ENCODE assay signal across 9 cellular contexts in the genomic region with DNA sequence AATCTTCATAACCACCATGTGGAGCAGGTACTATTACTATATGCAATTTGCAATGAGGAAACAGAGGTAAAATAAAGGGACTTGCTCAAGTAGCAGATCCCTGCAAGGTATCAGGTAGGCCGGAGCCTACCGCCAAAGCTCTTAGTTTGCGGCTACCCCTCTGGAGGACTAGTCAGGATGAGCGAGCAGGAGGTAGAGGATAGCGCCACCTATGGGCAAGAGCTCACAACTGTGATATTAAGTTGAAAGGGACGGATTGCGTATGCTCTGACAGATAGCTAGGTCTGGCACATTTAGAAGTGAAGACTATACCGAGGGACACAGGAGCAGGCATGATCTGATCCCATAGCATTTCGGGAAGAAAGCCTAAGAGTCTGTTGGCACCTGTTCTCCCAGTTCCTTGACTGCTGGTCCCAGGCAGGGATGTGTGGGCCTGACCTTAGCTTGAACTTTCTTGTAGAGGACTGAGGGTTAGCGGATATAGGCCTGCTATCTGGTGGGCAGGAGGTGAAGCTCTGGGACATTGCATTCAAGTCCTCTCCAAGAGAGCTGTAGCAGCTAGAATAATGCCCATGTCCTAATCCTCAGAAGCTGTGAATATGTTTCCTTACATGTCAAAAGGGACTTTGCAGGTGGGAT. TPM values are rescaled to one million over a fixed set of nuclear protein-coding genes. Genes with fewer than 3 reads are reported as not detected.
DNase-seq lines count a peak whose midpoint lies in the region; ATAC-seq and TF ChIP-seq lines count a peak whose summit lies in the region.
"Had no signal": no experiment of that assay in that cellular context is flagged by ENCODE, and none has a peak within 500 bp of the region (broad histone marks: within the 10 kb centered on the region; RNA-seq: fewer than 3 reads in every experiment).

No MANE protein-coding gene starts in this region.

- H3K36me3 Mint-ChIP-seq in endodermal cell (ENCODE audit: low read depth): no peaks in the 10 kb centered on the region
- H3K36me3 Mint-ChIP-seq in CD8-positive, alpha-beta memory T cell: no peaks in the 10 kb centered on the region

- no peak overlapping the region for H3K9ac ChIP-seq in endodermal cell (ENCODE audit: extremely low read depth, low read length, poor library complexity, severe bottlenecking)

- H3K9me3 Mint-ChIP-seq in endodermal cell: peaks cover 7% of the 10 kb centered on the region
- no peaks in the 10 kb centered on the region for H3K9me3 Mint-ChIP-seq in CD8-positive, alpha-beta memory T cell
- H3K9me3 Mint-ChIP-seq: stimulated activated naive CD8-positive, alpha-beta T cell treated with anti-CD3 and anti-CD28 coated beads, Interleukin-15, Interleukin-2, amounts not matched to agents 100 ng/mL and 50 ng/mL, for 24 hours had no signal

- peak; percentile 9 to 11 for DNase-seq in stimulated activated CD4-positive, alpha-beta T cell treated with anti-CD3 and anti-CD28 coated beads, Interleukin-15, amount 100 ng/mL, for 48 hours (ENCODE audit: low read depth in 2 of 2)
- no peak for DNase-seq in stimulated activated CD4-positive, alpha-beta T cell treated with anti-CD3 and anti-CD28 coated beads, Interleukin-12 subunit alpha, Interleukin-12 subunit beta, amount 100 ng/mL, for 4 hours
- DNase-seq in RKO (ENCODE audit: low spot score) (peak; percentile 33), endodermal cell (peak; percentile 96), smooth muscle cell of the brain vasculature (ENCODE audit: low read depth, low spot score) (peak; percentile 1), HuH-7.5 (ENCODE audit: low spot score) (no peak)
- DNase-seq in CD8-positive, alpha-beta memory T cell: no peak

- H3K27me3 Mint-ChIP-seq in endodermal cell (ENCODE audit: insufficient read depth): no peaks in the 10 kb centered on the region
- peaks cover 7 to 19% of the 10 kb centered on the region in 2 donors for H3K27me3 Mint-ChIP-seq in CD8-positive, alpha-beta memory T cell

- no peak overlapping the region for H3K27ac ChIP-seq in endodermal cell (ENCODE audit: low read depth, low read length)
- no peak overlapping the region for H3K27ac ChIP-seq in CD8-positive, alpha-beta memory T cell (ENCODE audit: low read depth, low read length)

- no peaks in the 10 kb centered on the region for H3K27me3 ChIP-seq in endodermal cell (ENCODE audit: control insufficient read depth, insufficient read depth, low read length, poor library complexity, severe bottlenecking)
- H3K27me3 ChIP-seq in CD8-positive, alpha-beta memory T cell (ENCODE audit: insufficient read depth, low read length, poor library complexity, severe bottlenecking): no peaks in the 10 kb centered on the region

- H3K9me3 ChIP-seq in endodermal cell (ENCODE audit: control insufficient read depth, low read length): peaks cover 5% of the 10 kb centered on the region
- no peaks in the 10 kb centered on the region for H3K9me3 ChIP-seq in CD8-positive, alpha-beta memory T cell (ENCODE audit: low read length)

- no peaks in the 10 kb centered on the region for H3K4me1 ChIP-seq in endodermal cell (ENCODE audit: control insufficient read depth, insufficient read depth, low read length)
- no peaks in the 10 kb centered on the region for H3K4me1 ChIP-seq in CD8-positive, alpha-beta memory T cell (ENCODE audit: insufficient read depth, low read length)

- no peaks in the 10 kb centered on the region for H3K36me3 ChIP-seq in endodermal cell (ENCODE audit: control insufficient read depth, insufficient read depth, low read length)
- no peaks in the 10 kb centered on the region for H3K36me3 ChIP-seq in CD8-positive, alpha-beta memory T cell (ENCODE audit: insufficient read depth, low read length)

- no peak overlapping the region for H3K27ac Mint-ChIP-seq in endodermal cell
- H3K27ac Mint-ChIP-seq in CD8-positive, alpha-beta memory T cell: no peak overlapping the region
- H3K27ac Mint-ChIP-seq: stimulated activated naive CD8-positive, alpha-beta T cell treated with anti-CD3 and anti-CD28 coated beads, Interleukin-15, Interleukin-2, amounts not matched to agents 100 ng/mL and 50 ng/mL, for 24 hours had no signal

- POLR2A ChIA-PET in CD8-positive, alpha-beta memory T cell (lab: Charles Lee): no interaction called here

- peak; percentile 77 for ATAC-seq in HG03025 (IDR thresholded peaks at IDR 0.05; ENCODE audit: low FRiP score, unreplicated experiment)

- WGBS in endodermal cell (ENCODE audit: insufficient coverage in 1 of 2, insufficient read length in 1 of 2), 2 experiments: 42 to 54% methylated on average over 10 of the region's 10 CpGs

- CTCF ChIA-PET in CD8-positive, alpha-beta memory T cell (lab: Charles Lee): interaction anchor here (1.1 to 1.2 kb wide), 2 partner anchors 13 to 60 kb away, joined by 3 read pairs; no protein-coding TSS in a partner anchor

- peak; percentile 94 for TF ChIP-seq CTCF in endodermal cell (conservative IDR thresholded peaks at IDR 0.05)

- H3K4me3 ChIP-seq in endodermal cell (ENCODE audit: low read length): no peak overlapping the region
- no peak overlapping the region for H3K4me3 ChIP-seq in CD8-positive, alpha-beta memory T cell (ENCODE audit: low read length)

- no peak overlapping the region for H3K4me3 Mint-ChIP-seq in endodermal cell
- H3K4me3 Mint-ChIP-seq in CD8-positive, alpha-beta memory T cell: no peak overlapping the region
- H3K4me3 Mint-ChIP-seq: stimulated activated naive CD8-positive, alpha-beta T cell treated with anti-CD3 and anti-CD28 coated beads, Interleukin-15, Interleukin-2, amounts not matched to agents 100 ng/mL and 50 ng/mL, for 24 hours had no signal

- peaks cover 2% of the 10 kb centered on the region for H3K4me1 Mint-ChIP-seq in endodermal cell
- no peaks in the 10 kb centered on the region for H3K4me1 Mint-ChIP-seq in CD8-positive, alpha-beta memory T cell

RNA-seq across cellular contexts. Expression of a gene that starts 48.0 kb away (rescaled TPM):
- total RNA-seq in endodermal cell: under 1 TPM in 1 of 2 donors, not detected in 1; 0.40 TPM
- polyA plus RNA-seq in endodermal cell (2013, experiment 1 of 2): 2.5 TPM
- 1.4 TPM for polyA plus RNA-seq in endodermal cell (2013, experiment 2 of 2)
- not detected for total RNA-seq in CD8-positive, alpha-beta memory T cell
- polyA plus RNA-seq in CD8-positive, alpha-beta memory T cell: not detected

Comparison
In these comparisons a context has a peak if more than half of its experiments do, and no peak if none do; other contexts are left out.
1. DNase-seq: peak in stimulated activated CD4-positive, alpha-beta T cell treated with anti-CD3 and anti-CD28 coated beads, Interleukin-15, amount 100 ng/mL, for 48 hours (2 of 2), RKO (single experiment), endodermal cell (single experiment) and smooth muscle cell of the brain vasculature (single experiment); none in stimulated activated CD4-positive, alpha-beta T cell treated with anti-CD3 and anti-CD28 coated beads, Interleukin-12 subunit alpha, Interleukin-12 subunit beta, amount 100 ng/mL, for 4 hours (single experiment), HuH-7.5 (single experiment) and CD8-positive, alpha-beta memory T cell (0 of 5).